Comparison of ENCODE assay signal across 8 cellular contexts in the genomic region with DNA sequence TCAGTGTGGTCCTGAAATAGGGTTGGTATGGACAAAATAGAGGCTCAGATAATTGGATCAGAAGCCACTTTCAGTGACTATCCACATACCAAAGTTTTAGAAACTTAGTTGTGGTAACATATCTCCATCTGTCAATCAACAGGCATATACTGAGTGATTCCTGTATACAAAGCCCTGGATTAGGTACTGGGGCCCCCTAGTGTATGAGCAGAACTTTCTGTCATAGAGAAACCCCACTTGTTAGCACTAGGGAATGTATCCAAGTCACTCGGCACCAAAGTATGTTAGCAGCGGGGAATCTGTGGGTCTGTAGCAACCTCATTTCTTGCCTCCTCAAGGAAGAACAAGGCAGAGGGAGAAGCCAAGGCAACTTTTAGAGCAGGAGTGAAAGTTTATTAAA. TPM values are rescaled to one million over a fixed set of nuclear protein-coding genes. Genes with fewer than 3 reads are reported as not detected.
DNase-seq lines count a peak whose midpoint lies in the region; ATAC-seq, FAIRE-seq and TF ChIP-seq lines count a peak whose summit lies in the region.

No MANE protein-coding gene starts in this region.

- no peaks in the 10 kb centered on the region for H3K36me3 Mint-ChIP-seq in CD4-positive, alpha-beta T cell (ENCODE audit: low read depth)
- H3K36me3 Mint-ChIP-seq in astrocyte (ENCODE audit: low read depth, unreplicated experiment): no peaks in the 10 kb centered on the region

- no peak for ATAC-seq in CD4-positive, alpha-beta T cell (ENCODE audit: poor library complexity)
- peak; percentile 63 for ATAC-seq in HG02885 (IDR thresholded peaks at IDR 0.05; ENCODE audit: poor library complexity, unreplicated experiment)
- ATAC-seq in sciatic nerve: no peak

- no peaks in the 10 kb centered on the region for H4K20me1 ChIP-seq in astrocyte (ENCODE audit: insufficient read depth, low read length)

- H3K4me1 ChIP-seq in astrocyte (ENCODE audit: insufficient read depth, low read length) (peaks cover 15% of the 10 kb centered on the region), liver (ENCODE audit: control insufficient read depth in 4 of 4, insufficient read depth in 4 of 4, low read length in 3 of 4) (peaks cover 0 to 3% (median 2%) of the 10 kb centered on the region in 4 donors)

- H3K27me3 ChIP-seq in CD4-positive, alpha-beta T cell (ENCODE audit: control insufficient read depth, insufficient read depth, low read length): no peaks in the 10 kb centered on the region
- H3K27me3 ChIP-seq in astrocyte (ENCODE audit: insufficient read depth, low read length) (no peaks in the 10 kb centered on the region), liver (ENCODE audit: control insufficient read depth in 4 of 4, insufficient read depth in 4 of 4, low read length in 3 of 4) (no peaks in the 10 kb centered on the region)

- no peak overlapping the region for H3K4me2 ChIP-seq in astrocyte (ENCODE audit: low read length)

- H3K36me3 ChIP-seq in astrocyte (ENCODE audit: insufficient read depth, low read length) (no peaks in the 10 kb centered on the region), liver (ENCODE audit: control insufficient read depth in 4 of 4, insufficient read depth in 3 of 4, low read depth in 1 of 4, low read length in 3 of 4) (no peaks in the 10 kb centered on the region)

- no peaks in the 10 kb centered on the region for H3K9me3 ChIP-seq in CD4-positive, alpha-beta T cell (ENCODE audit: control insufficient read depth, low read length)
- H3K9me3 ChIP-seq in astrocyte (ENCODE audit: insufficient read depth, low read depth, low read length): no peaks in the 10 kb centered on the region
- no peaks in the 10 kb centered on the region for H3K9me3 ChIP-seq in liver (ENCODE audit: control insufficient read depth in 4 of 4, low read length in 3 of 4)

- POLR2A ChIA-PET in CD4-positive, alpha-beta T cell (lab: Charles Lee): no interaction called here

- H3K4me3 ChIP-seq in astrocyte (ENCODE audit: insufficient read depth, low read depth, low read length) (no peak overlapping the region), liver (ENCODE audit: low read depth in 1 of 3, low read length in 3 of 3) (no peak overlapping the region)

- CTCF ChIA-PET in CD4-positive, alpha-beta T cell (lab: Charles Lee): no interaction called here

- H3K27ac ChIP-seq in CD4-positive, alpha-beta T cell (ENCODE audit: low read depth, low read length): no peak overlapping the region
- no peak overlapping the region for H3K27ac ChIP-seq in astrocyte (ENCODE audit: low read depth, low read length)
- H3K27ac ChIP-seq in liver (ENCODE audit: low read depth in 1 of 2, low read length in 2 of 2): no peak overlapping the region

- no peak overlapping the region for H3K9ac ChIP-seq in astrocyte (ENCODE audit: low read length)
- H3K9ac ChIP-seq in liver (ENCODE audit: low read depth in 1 of 2, low read length in 2 of 2): no peak overlapping the region

- no peak overlapping the region for H3K4me3 Mint-ChIP-seq in CD4-positive, alpha-beta T cell
- no peak overlapping the region for H3K4me3 Mint-ChIP-seq in astrocyte (ENCODE audit: unreplicated experiment)

- 24% methylated on average over 2 of the region's 2 CpGs for WGBS in liver

- peak; percentile 99 for FAIRE-seq in astrocyte (lab: Jason Lieb, UNC)

- no peak overlapping the region for H2AFZ ChIP-seq in astrocyte (ENCODE audit: low read depth, low read length)

- TF ChIP-seq CTCF in CD4-positive, alpha-beta T cell (IDR thresholded peaks at IDR 0.05): peak; percentile 21
- TF ChIP-seq CTCF in astrocyte (IDR thresholded peaks at IDR 0.05; ENCODE audit: insufficient read depth, low read depth, low read length) (peak; percentile 30), liver (IDR thresholded peaks at IDR 0.05; ENCODE audit: low read depth, low read length, missing input control) (peak; percentile 39)

- peaks cover 43% of the 10 kb centered on the region for H3K4me1 Mint-ChIP-seq in CD4-positive, alpha-beta T cell (ENCODE audit: low read depth)
- peaks cover 13% of the 10 kb centered on the region for H3K4me1 Mint-ChIP-seq in astrocyte (ENCODE audit: low read depth, unreplicated experiment)

- no peak for DNase-seq in CD4-positive, alpha-beta T cell
- DNase-seq in astrocyte (ENCODE audit: low read depth) (peak; percentile 29), sciatic nerve (ENCODE audit: low spot score) (no peak), NCI-H748 treated with DMSO at 0.1 percent for 48 hours (lab: John Stamatoyannopoulos, UW) (no peak), DMS79 (lab: John Stamatoyannopoulos, UW) (no peak), hypothalamus (lab: John Stamatoyannopoulos, UW) (no peak)

- H3K27me3 Mint-ChIP-seq in CD4-positive, alpha-beta T cell: no peaks in the 10 kb centered on the region
- no peaks in the 10 kb centered on the region for H3K27me3 Mint-ChIP-seq in astrocyte (ENCODE audit: low read depth, unreplicated experiment)

- intact Hi-C loops in CD4-positive, alpha-beta T cell (cut with DNase I, micrococcal nuclease): loop anchor here in 1 of 2 experiments (5.0 to 10.0 kb wide), 2 partner anchors 64 to 173 kb away; no protein-coding TSS in a partner anchor
- intact Hi-C loops in sciatic nerve (cut with DNase I): no loop called here

- peaks cover 11% of the 10 kb centered on the region for H3K79me2 ChIP-seq in astrocyte (ENCODE audit: insufficient read depth, low read length)

- no peak overlapping the region for H3K27ac Mint-ChIP-seq in CD4-positive, alpha-beta T cell
- H3K27ac Mint-ChIP-seq in astrocyte (ENCODE audit: unreplicated experiment): no peak overlapping the region

- peak; percentile 73 to 80 for TF ChIP-seq RAD21 in liver (IDR thresholded peaks at IDR 0.05)

- no peaks in the 10 kb centered on the region for H3K9me3 Mint-ChIP-seq in CD4-positive, alpha-beta T cell
- H3K9me3 Mint-ChIP-seq in astrocyte (ENCODE audit: unreplicated experiment): no peaks in the 10 kb centered on the region

TF ChIP-seq in liver, 16 proteins besides CTCF, POLR2A, EP300 and RAD21 (continues in another document):
- TF ChIP-seq SP1 (IDR thresholded peaks at IDR 0.05): no peak
- no peak for TF ChIP-seq TAF1 (conservative IDR thresholded peaks at IDR 0.05)
- TF ChIP-seq, protein P1, sequence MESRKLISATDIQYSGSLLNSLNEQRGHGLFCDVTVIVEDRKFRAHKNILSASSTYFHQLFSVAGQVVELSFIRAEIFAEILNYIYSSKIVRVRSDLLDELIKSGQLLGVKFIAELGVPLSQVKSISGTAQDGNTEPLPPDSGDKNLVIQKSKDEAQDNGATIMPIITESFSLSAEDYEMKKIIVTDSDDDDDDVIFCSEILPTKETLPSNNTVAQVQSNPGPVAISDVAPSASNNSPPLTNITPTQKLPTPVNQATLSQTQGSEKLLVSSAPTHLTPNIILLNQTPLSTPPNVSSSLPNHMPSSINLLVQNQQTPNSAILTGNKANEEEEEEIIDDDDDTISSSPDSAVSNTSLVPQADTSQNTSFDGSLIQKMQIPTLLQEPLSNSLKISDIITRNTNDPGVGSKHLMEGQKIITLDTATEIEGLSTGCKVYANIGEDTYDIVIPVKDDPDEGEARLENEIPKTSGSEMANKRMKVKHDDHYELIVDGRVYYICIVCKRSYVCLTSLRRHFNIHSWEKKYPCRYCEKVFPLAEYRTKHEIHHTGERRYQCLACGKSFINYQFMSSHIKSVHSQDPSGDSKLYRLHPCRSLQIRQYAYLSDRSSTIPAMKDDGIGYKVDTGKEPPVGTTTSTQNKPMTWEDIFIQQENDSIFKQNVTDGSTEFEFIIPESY (IDR thresholded peaks at IDR 0.05): no peak
- TF ChIP-seq YY1 (IDR thresholded peaks at IDR 0.05): no peak
- TF ChIP-seq HNF4A (conservative IDR thresholded peaks at IDR 0.05): no peak
- no peak for TF ChIP-seq FOXA2 (IDR thresholded peaks at IDR 0.05)
- no peak for TF ChIP-seq HNF4G (IDR thresholded peaks at IDR 0.05)
- TF ChIP-seq, protein P2, sequence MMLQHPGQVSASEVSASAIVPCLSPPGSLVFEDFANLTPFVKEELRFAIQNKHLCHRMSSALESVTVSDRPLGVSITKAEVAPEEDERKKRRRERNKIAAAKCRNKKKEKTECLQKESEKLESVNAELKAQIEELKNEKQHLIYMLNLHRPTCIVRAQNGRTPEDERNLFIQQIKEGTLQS (IDR thresholded peaks at IDR 0.05): no peak
- no peak for TF ChIP-seq NR2F2 (IDR thresholded peaks at IDR 0.05)
- TF ChIP-seq FOXA1 (IDR thresholded peaks at IDR 0.05): no peak
- TF ChIP-seq EGR1 (IDR thresholded peaks at IDR 0.05; ENCODE audit: low read depth in 2 of 2): no peak
- TF ChIP-seq, protein P3, sequence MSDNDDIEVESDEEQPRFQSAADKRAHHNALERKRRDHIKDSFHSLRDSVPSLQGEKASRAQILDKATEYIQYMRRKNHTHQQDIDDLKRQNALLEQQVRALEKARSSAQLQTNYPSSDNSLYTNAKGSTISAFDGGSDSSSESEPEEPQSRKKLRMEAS (IDR thresholded peaks at IDR 0.05): no peak
- TF ChIP-seq GABPA (IDR thresholded peaks at IDR 0.05 in 1 of 2, conservative IDR thresholded peaks at IDR 0.05 in 1 of 2): no peak

RNA-seq across cellular contexts. Expression of a gene that starts 50.7 kb away (rescaled TPM):
- 1 to 10 TPM; 3.2 to 3.7 TPM for total RNA-seq in CD4-positive, alpha-beta T cell
- total RNA-seq in astrocyte: 15.0 and 19.4 TPM in 2 replicates
- total RNA-seq in liver: 1 to 10 TPM; 1.6 to 4.4 TPM
- 1 to 10 TPM; 2.8 to 3.5 TPM for polyA plus RNA-seq in liver
- 17.2 TPM for total RNA-seq in sciatic nerve

RNA-seq across cellular contexts. Expression of a gene that starts 53.1 kb away (rescaled TPM):
- 10 to 100 TPM; 27.2 to 28.4 TPM for total RNA-seq in CD4-positive, alpha-beta T cell
- total RNA-seq in astrocyte: 100 and 115 TPM in 2 replicates
- total RNA-seq in liver: 10 to 100 TPM in 1 of 2 donors, 1 to 10 TPM in 1; 8.8 to 18.7 TPM
- 10 to 100 TPM; 11.3 to 20.2 TPM for polyA plus RNA-seq in liver
- 174 TPM for total RNA-seq in sciatic nerve
